Comparison of ENCODE assay signal across 8 cellular contexts in genomic region chr2:120251863-120252206, GRCh38.
DNase-seq lines count a peak whose midpoint lies in the region; ATAC-seq and TF ChIP-seq lines count a peak whose summit lies in the region.

No MANE protein-coding gene starts in this region.

- peak overlapping the region; percentile 97 for H3K27ac Mint-ChIP-seq in central memory CD8-positive, alpha-beta T cell (ENCODE audit: low read depth)

- H3K9ac ChIP-seq in KMS-11 = no peak overlapping the region

- H3K27ac ChIP-seq in KMS-11 = no peak overlapping the region
- peak overlapping the region; percentile 30 for H3K27ac ChIP-seq in muscle layer of duodenum (ENCODE audit: low read length)

- H3K4me1 Mint-ChIP-seq in central memory CD8-positive, alpha-beta T cell = peaks cover 44% of the 10 kb centered on the region

- ATAC-seq in central memory CD8-positive, alpha-beta T cell (replicated peaks; ENCODE audit: extremely low read depth, poor library complexity, severe bottlenecking) = no peak
- ATAC-seq in HG02852 (IDR thresholded peaks at IDR 0.05; ENCODE audit: unreplicated experiment) = no peak

- H3K9me3 ChIP-seq in muscle layer of duodenum (ENCODE audit: control insufficient read depth in 1 of 2, low read length in 2 of 2) = no peaks in the 10 kb centered on the region

- peaks cover 10% of the 10 kb centered on the region for H3K36me3 Mint-ChIP-seq in central memory CD8-positive, alpha-beta T cell (ENCODE audit: insufficient read depth)

- peak overlapping the region; percentile 73; the same call in 1 of the 2 replicates for H2AFZ ChIP-seq in KMS-11 (ENCODE audit: low read depth)

- H3K4me1 ChIP-seq in KMS-11 (ENCODE audit: low read depth, poor library complexity, severe bottlenecking) = peaks cover 15% of the 10 kb centered on the region
- peaks cover 8 to 23% of the 10 kb centered on the region in 2 donors for H3K4me1 ChIP-seq in muscle layer of duodenum (ENCODE audit: control insufficient read depth in 1 of 2, insufficient read depth in 2 of 2, low read length in 2 of 2)

- H3K27me3 ChIP-seq in KMS-11 (ENCODE audit: insufficient read depth, low read depth) (no peaks in the 10 kb centered on the region), muscle layer of duodenum (ENCODE audit: low read depth, low read length) (no peaks in the 10 kb centered on the region)

- H3K4me3 ChIP-seq in AG10803 (ENCODE audit: low read length) = peak overlapping the region; percentile 86
- no peak overlapping the region for H3K4me3 ChIP-seq in KMS-11 (IDR thresholded peaks at IDR 0.05; ENCODE audit: insufficient read depth, low read depth, low read length)
- H3K4me3 ChIP-seq in muscle layer of duodenum (ENCODE audit: low read depth in 1 of 2, low read length in 2 of 2) = peak overlapping the region; percentile 73 to 91

- H3K27me3 Mint-ChIP-seq in central memory CD8-positive, alpha-beta T cell = peaks cover 20% of the 10 kb centered on the region

- TF ChIP-seq CTCF in AG10803 (conservative IDR thresholded peaks at IDR 0.05; ENCODE audit: low read length) = no peak
- no peak for TF ChIP-seq CTCF in KMS-11 (conservative IDR thresholded peaks at IDR 0.05; ENCODE audit: low read depth, low read length)

- H3K4me2 ChIP-seq in KMS-11 = peak overlapping the region; percentile 86

- peak overlapping the region; percentile 99 for H3K4me3 Mint-ChIP-seq in central memory CD8-positive, alpha-beta T cell

- no peak for DNase-seq in AG10803 (ENCODE audit: low read depth)
- DNase-seq in central memory CD8-positive, alpha-beta T cell (ENCODE audit: low spot score in 2 of 2) = no peak
- no peak for DNase-seq in stimulated activated CD4-positive, alpha-beta T cell treated with anti-CD3 and anti-CD28 coated beads, Interleukin-4, amount 100 ng/mL, for 1 hour
- no peak for DNase-seq in NCI-H1092 (lab: John Stamatoyannopoulos, UW)
- DNase-seq in HCEC 1CT = no peak

- no peaks in the 10 kb centered on the region; the same call in 1 of the 2 replicates for H3K79me2 ChIP-seq in KMS-11 (ENCODE audit: insufficient read depth, low read depth)

- no peaks in the 10 kb centered on the region for H4K20me1 ChIP-seq in KMS-11 (ENCODE audit: insufficient read depth)

- no peaks in the 10 kb centered on the region for H3K9me3 Mint-ChIP-seq in central memory CD8-positive, alpha-beta T cell

- no peaks in the 10 kb centered on the region for H3K36me3 ChIP-seq in KMS-11 (ENCODE audit: insufficient read depth)
- no peaks in the 10 kb centered on the region for H3K36me3 ChIP-seq in muscle layer of duodenum (ENCODE audit: control insufficient read depth in 1 of 2, insufficient read depth in 2 of 2, low read length in 2 of 2)
